21 cellular contexts compared by ENCODE assay signal in genomic region chr5:61731946-61732314, GRCh38.
DNase-seq lines count a peak whose midpoint lies in the region; ATAC-seq and TF ChIP-seq lines count a peak whose summit lies in the region.
"Had no signal": no experiment of that assay in that cellular context is flagged by ENCODE, and none has a peak within 500 bp of the region (broad histone marks: within the 10 kb centered on the region; RNA-seq: fewer than 3 reads in every experiment).

No MANE protein-coding gene starts in this region.

- DNase-seq in H7 (peak; percentile 14), left lobe of liver (ENCODE audit: low spot score) (no peak), pons (ENCODE audit: low spot score) (peak; percentile 40), inferior parietal cortex (ENCODE audit: extremely low spot score) (no peak), epidermal melanocyte (ENCODE audit: insufficient read length, low spot score) (no peak)
- no peak for DNase-seq in activated naive CD4-positive, alpha-beta T cell (lab: John Stamatoyannopoulos, UW)
- DNase-seq: activated CD4-positive, alpha-beta T cell treated with anti-CD3 and anti-CD28 coated beads, Interleukin-2, amount 50 U/mL, for 48 hours; activated naive CD4-positive, alpha-beta T cell treated with anti-CD3 and anti-CD28 coated beads, Interleukin-2, amount 10 ng/mL, durations not matched to agents 7 days and 5 days; activated T-cell treated with anti-CD3 and anti-CD28 coated beads, Interleukin-2, amount 50 U/mL, for 1 hour; CD4-positive, CD25-positive, alpha-beta regulatory T cell; colonic mucosa; DMS153; foreskin fibroblast; NCI-H146; NCI-H774; PC-3; stimulated activated CD4-positive, alpha-beta T cell treated with anti-CD3 and anti-CD28 coated beads, Interleukin-4, amount 100 ng/mL, for 1 hour had no signal

- H3K36me3 Mint-ChIP-seq in brain: no peaks in the 10 kb centered on the region
- H3K36me3 Mint-ChIP-seq: activated naive CD4-positive, alpha-beta T cell treated with anti-CD3 and anti-CD28 coated beads, Interleukin-2, amount 10 ng/mL, durations not matched to agents 7 days and 5 days; CD4-positive, CD25-positive, alpha-beta regulatory T cell had no signal

- peak; percentile 46 for ATAC-seq in left lobe of liver
- ATAC-seq in HG03280 (IDR thresholded peaks at IDR 0.05; ENCODE audit: unreplicated experiment): no peak
- ATAC-seq: PC-3 had no signal

- peaks cover 66% of the 10 kb centered on the region for H3K4me1 Mint-ChIP-seq in brain
- H3K4me1 Mint-ChIP-seq: activated naive CD4-positive, alpha-beta T cell treated with anti-CD3 and anti-CD28 coated beads, Interleukin-2, amount 10 ng/mL, durations not matched to agents 7 days and 5 days; CD4-positive, CD25-positive, alpha-beta regulatory T cell had no signal

- H3K36me3 ChIP-seq in H7 (replicated peaks; ENCODE audit: control insufficient read depth, insufficient read depth, low read length): no peaks in the 10 kb centered on the region
- H3K36me3 ChIP-seq: colonic mucosa, left lung had no signal

- H3K27ac Mint-ChIP-seq in brain: peak overlapping the region; percentile 0 to 91 (median 87)
- H3K27ac Mint-ChIP-seq: activated naive CD4-positive, alpha-beta T cell treated with anti-CD3 and anti-CD28 coated beads, Interleukin-2, amount 10 ng/mL, durations not matched to agents 7 days and 5 days; CD4-positive, CD25-positive, alpha-beta regulatory T cell had no signal

- H3K4me3 Mint-ChIP-seq in brain: peak overlapping the region in 4 of 5 experiments; percentile 40 to 73 (median 51)
- H3K4me3 Mint-ChIP-seq: activated naive CD4-positive, alpha-beta T cell treated with anti-CD3 and anti-CD28 coated beads, Interleukin-2, amount 10 ng/mL, durations not matched to agents 7 days and 5 days; CD4-positive, CD25-positive, alpha-beta regulatory T cell had no signal

- no peaks in the 10 kb centered on the region; the same call in 1 of the 2 replicates for H3K27me3 ChIP-seq in H7 (ENCODE audit: control insufficient read depth, insufficient read depth, low read length)
- H3K27me3 ChIP-seq: colonic mucosa, left lung had no signal

- peaks cover 2% of the 10 kb centered on the region for H3K27me3 Mint-ChIP-seq in brain

- H3K4me3 ChIP-seq in H7 (ENCODE audit: insufficient read depth, low read depth, low read length): no peak overlapping the region
- H3K4me3 ChIP-seq: colonic mucosa, left lung, skin epidermis had no signal

- peaks cover 0 to 3% (median 0%) of the 10 kb centered on the region in 5 experiments for H3K9me3 Mint-ChIP-seq in brain
- H3K9me3 Mint-ChIP-seq: activated naive CD4-positive, alpha-beta T cell treated with anti-CD3 and anti-CD28 coated beads, Interleukin-2, amount 10 ng/mL, durations not matched to agents 7 days and 5 days had no signal

- TF ChIP-seq CTCF in brain (conservative IDR thresholded peaks at IDR 0.05): no peak

Comparison
In these comparisons a context has a peak if more than half of its experiments do, and no peak if none do; other contexts are left out.
1. DNase-seq: peak in H7 (single experiment) and pons (single experiment); none in left lobe of liver (single experiment), inferior parietal cortex (single experiment), epidermal melanocyte (single experiment) and activated naive CD4-positive, alpha-beta T cell (0 of 4).